ENCODE assay signal across 8 cellular contexts in the genomic region with DNA sequence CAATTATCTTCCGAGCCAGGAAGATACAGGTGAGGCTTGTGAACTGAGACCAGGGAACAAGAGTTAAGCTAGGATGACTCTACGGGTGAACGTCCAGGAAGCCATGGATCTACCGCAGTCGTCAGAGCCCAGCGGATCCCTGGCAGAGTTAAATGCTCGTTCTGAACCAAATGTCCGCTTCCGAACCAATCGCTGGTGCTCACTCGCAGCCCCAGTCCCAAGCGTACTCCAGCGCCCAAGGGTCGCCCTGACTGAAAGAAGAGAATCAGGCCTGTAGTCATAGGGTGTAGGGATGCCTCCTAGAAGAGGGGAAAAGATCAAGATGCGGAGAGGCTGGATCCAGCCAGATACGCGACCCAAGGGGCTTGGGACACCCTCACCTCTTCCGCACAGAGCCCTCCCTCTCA. TPM values are rescaled to one million over a fixed set of nuclear protein-coding genes. Genes with fewer than 3 reads are reported as not detected.
DNase-seq lines count a peak whose midpoint lies in the region; ATAC-seq and TF ChIP-seq lines count a peak whose summit lies in the region.

No MANE protein-coding gene starts in this region.

- H3K27ac Mint-ChIP-seq in nephron = peak overlapping the region; percentile 98 to 100 (median 99)

- H3K36me3 Mint-ChIP-seq in nephron (ENCODE audit: low read depth) = peaks cover 35% of the 10 kb centered on the region

- DNase-seq in ACHN (peak; percentile 53), NCI-H69 (lab: John Stamatoyannopoulos, UW) (peak; percentile 69), dermis blood vessel endothelial cell (peak; percentile 58), inferior parietal cortex (ENCODE audit: extremely low spot score) (no peak), NCI-H1417 treated with DMSO at 0.1 percent for 48 hours (lab: John Stamatoyannopoulos, UW) (no peak), foreskin melanocyte (no peak)

- in situ Hi-C loops in ACHN (cut with HindIII; ENCODE audit: low pct_ligation_motif_present, low pct_unique_long_range_greater_than_20kb, low sequenced_read_pairs) = no loop called here

- no peaks in the 10 kb centered on the region for H3K9me3 Mint-ChIP-seq in nephron

- peak overlapping the region; percentile 99 to 100 (median 100) for H3K4me3 Mint-ChIP-seq in nephron

- ATAC-seq in GM19328 (IDR thresholded peaks at IDR 0.05; ENCODE audit: unreplicated experiment) = peak; percentile 16

- no peak for TF ChIP-seq CTCF in nephron (IDR thresholded peaks at IDR 0.05; ENCODE audit: unreplicated experiment in 3 of 3)

- H3K4me1 Mint-ChIP-seq in nephron = peaks cover 18% of the 10 kb centered on the region

- H3K27me3 Mint-ChIP-seq in nephron (ENCODE audit: low read depth) = no peaks in the 10 kb centered on the region

RNA-seq across cellular contexts. Expression of a gene that starts 0.3 kb away (rescaled TPM):
- 34.1 and 38.1 TPM in 2 replicates for total RNA-seq in dermis blood vessel endothelial cell

RNA-seq across cellular contexts. Expression of a gene that starts 0.8 kb away (rescaled TPM):
- total RNA-seq in dermis blood vessel endothelial cell = 106 and 187 TPM in 2 replicates

RNA-seq across cellular contexts. Expression of a gene that starts 33.8 kb away (rescaled TPM):
- under 0.01 TPM in 1 of 2 replicates, not detected in the other for total RNA-seq in dermis blood vessel endothelial cell

RNA-seq across cellular contexts. Expression of a gene that starts 41.5 kb away (rescaled TPM):
- 0.14 and 0.17 TPM in 2 replicates for total RNA-seq in dermis blood vessel endothelial cell

Comparison
In these comparisons a context has a peak if more than half of its experiments do, and no peak if none do; other contexts are left out.
1. DNase-seq: peak in ACHN (single experiment), NCI-H69 (single experiment) and dermis blood vessel endothelial cell (single experiment); none in inferior parietal cortex (single experiment), NCI-H1417 treated with DMSO at 0.1 percent for 48 hours (single experiment) and foreskin melanocyte (single experiment).